15 cellular contexts compared by ENCODE assay signal in the genomic region with DNA sequence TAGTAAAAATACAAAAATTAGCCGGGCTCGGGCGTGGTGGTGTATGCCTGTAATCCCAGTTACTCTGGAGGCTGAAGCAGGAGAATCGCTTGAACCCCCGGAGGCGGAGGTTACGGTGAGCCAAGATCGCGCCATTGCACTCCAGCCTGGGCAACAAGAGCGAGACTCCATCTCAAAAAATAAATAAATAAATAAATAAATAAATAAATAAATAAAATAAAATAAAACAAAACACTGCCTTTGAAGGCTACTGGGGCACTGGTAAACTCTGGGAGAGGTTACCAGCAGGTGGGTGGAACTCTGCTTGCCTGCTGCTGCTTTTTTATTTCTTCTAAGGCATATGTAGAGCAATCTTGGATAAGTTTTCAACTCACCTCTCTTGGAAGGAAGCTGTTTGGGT. TPM values are rescaled to one million over a fixed set of nuclear protein-coding genes. Genes with fewer than 3 reads are reported as not detected.
"Had no signal": no experiment of that assay in that cellular context is flagged by ENCODE, and none has a peak within 500 bp of the region (broad histone marks: within the 10 kb centered on the region; RNA-seq: fewer than 3 reads in every experiment).

No MANE protein-coding gene starts in this region.

RNA-seq across cellular contexts. Expression of a gene that starts 5.2 kb away (rescaled TPM):
- total RNA-seq: activated B cell treated with CpG ODN at 0.5 μM for 24 hours; activated CD4-positive, alpha-beta memory T cell treated with anti-CD3 and anti-CD28 coated beads for 36 hours; activated CD4-positive, alpha-beta T cell treated with anti-CD3 and anti-CD28 coated beads, Interleukin-2, amount 10 ng/mL, durations not matched to agents 24 days and 14 days; activated CD8-positive, alpha-beta memory T cell treated with anti-CD3 and anti-CD28 coated beads for 36 hours; activated CD8-positive, alpha-beta T cell treated with anti-CD3 and anti-CD28 coated beads for 36 hours; activated naive CD4-positive, alpha-beta T cell treated with anti-CD3 and anti-CD28 coated beads for 36 hours; activated naive CD4-positive, alpha-beta T cell treated with anti-CD3 and anti-CD28 coated beads, Interleukin-2, amount 50 U/mL, for 72 hours; activated naive CD8-positive, alpha-beta T cell treated with anti-CD3 and anti-CD28 coated beads for 36 hours; activated T-cell treated with anti-CD3 and anti-CD28 coated beads, Interleukin-2, amount 50 U/mL, for 4 hours; activated T-helper 1 cell treated with anti-CD3 and anti-CD28 coated beads, Interleukin-12 subunit alpha, Interleukin-12 subunit beta, Interleukin-2, Interleukin-4 antibody, amounts not matched to agents 30 ng/mL and 10 ng/mL and 1 ng/mL, durations not matched to agents 14 hours and 24 hours and 36 hours; activated T-helper 17 cell treated with anti-CD3 and anti-CD28 coated beads, Interleukin-2, amount 50 U/mL, for 72 hours; cerebellum; T-helper 17 cell; T-helper 2 cell treated with Interferon-gamma antibody and Interleukin-4, amounts not matched to agents 100 ng/mL and 5 ng/mL, for 36 hours had no signal
- polyA plus RNA-seq: aorta had no signal
